ENCODE assay signal across 22 cellular contexts in genomic region chr6:148805767-148806166, GRCh38.
"Had no signal": no experiment of that assay in that cellular context is flagged by ENCODE, and none has a peak within 500 bp of the region (broad histone marks: within the 10 kb centered on the region; RNA-seq: fewer than 3 reads in every experiment).

No MANE protein-coding gene starts in this region.

- H3K9me3 ChIP-seq: heart right ventricle, lower lobe of right lung, neutrophil, sigmoid colon, tibial artery had no signal

- H3K27ac ChIP-seq: brain microvascular endothelial cell, dorsolateral prefrontal cortex, heart right ventricle, lower lobe of right lung, neutrophil, sigmoid colon, tibial artery, WERI-Rb-1 had no signal

- FAIRE-seq: colon, urothelium cell line had no signal

- H3K27me3 ChIP-seq: brain microvascular endothelial cell, dorsolateral prefrontal cortex, heart right ventricle, neutrophil, sigmoid colon, tibial artery had no signal

- ATAC-seq: activated naive CD8-positive, alpha-beta T cell treated with anti-CD3 and anti-CD28 coated beads, Interleukin-2, amount 50 U/mL, for 24 hours; heart right ventricle; natural killer cell treated with Interleukin-12 subunit alpha and Interleukin-12 subunit beta and Interleukin-15 and Interleukin-18, amount 100 ng/mL, for 72 hours; stimulated activated naive B cell treated with anti-CD40 and anti-IgM and Interleukin-4, amounts not matched to agents 10 μg/mL and 1 μg/mL and 100 μg/mL, for 72 hours had no signal

- DNase-seq: activated CD4-positive, alpha-beta T cell treated with anti-CD3 and anti-CD28 coated beads for 1 hour; activated CD8-positive, alpha-beta memory T cell treated with anti-CD3 and anti-CD28 coated beads for 24 hours; activated CD8-positive, alpha-beta memory T cell treated with anti-CD3 and anti-CD28 coated beads, Interleukin-2, amount 50 U/mL, for 48 hours; activated effector memory CD4-positive, alpha-beta T cell treated with Interleukin-2 at 50 U/mL for 16 hours; activated naive CD4-positive, alpha-beta T cell treated with anti-CD3 and anti-CD28 coated beads, Interleukin-2, amount 10 ng/mL, durations not matched to agents 7 days and 5 days; activated naive CD8-positive, alpha-beta T cell treated with anti-CD3 and anti-CD28 coated beads, Interleukin-2, amount 50 U/mL, for 24 hours; activated T-cell treated with anti-CD3 and anti-CD28 coated beads, Interleukin-2, amount 50 U/mL, for 48 hours; aorta; central memory CD4-positive, alpha-beta T cell; dorsolateral prefrontal cortex; erythroblast; heart right ventricle; lower lobe of right lung; sigmoid colon; stimulated activated naive B cell treated with anti-CD40 and anti-IgM and Interleukin-4, amounts not matched to agents 10 μg/mL and 1 μg/mL and 100 μg/mL, for 72 hours; tibial artery; WERI-Rb-1 had no signal

- H3K4me3 ChIP-seq: dorsolateral prefrontal cortex, lower lobe of right lung, sigmoid colon, tibial artery had no signal

- H3K36me3 ChIP-seq: brain microvascular endothelial cell, heart right ventricle, lower lobe of right lung, neutrophil, sigmoid colon, tibial artery, WERI-Rb-1 had no signal
